ENCODE assay signal across 22 cellular contexts in the genomic region with DNA sequence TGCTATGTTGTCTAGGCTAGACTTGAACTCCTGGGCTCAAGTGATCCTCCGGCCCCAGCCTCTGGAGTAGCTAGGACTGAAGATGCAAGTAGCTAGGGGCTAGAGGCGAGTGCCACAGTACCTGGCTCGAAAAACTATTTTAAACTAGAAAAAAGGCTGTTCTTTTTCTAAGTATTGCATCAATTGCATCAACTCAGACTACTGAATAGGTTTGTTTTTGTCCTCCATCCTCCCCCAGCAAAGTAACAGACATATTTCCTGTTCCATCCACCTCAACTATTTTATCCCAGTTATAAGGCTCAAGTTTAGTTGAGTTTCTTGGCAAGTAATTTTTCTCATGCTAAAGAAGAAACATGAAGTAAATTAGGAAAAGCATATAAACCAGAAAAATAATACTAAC. TPM values are rescaled to one million over a fixed set of nuclear protein-coding genes. Genes with fewer than 3 reads are reported as not detected.
DNase-seq lines count a peak whose midpoint lies in the region; ATAC-seq and TF ChIP-seq lines count a peak whose summit lies in the region.
"Had no signal": no experiment of that assay in that cellular context is flagged by ENCODE, and none has a peak within 500 bp of the region (broad histone marks: within the 10 kb centered on the region; RNA-seq: fewer than 3 reads in every experiment).

No MANE protein-coding gene starts in this region.

- POLR2A ChIA-PET in SK-N-SH (lab: Yijun Ruan, JAX) = no interaction called here
- POLR2A ChIA-PET in activated CD8-positive, alpha-beta T cell treated with anti-CD3 and anti-CD28 coated beads, Interleukin-2, amount 10 ng/mL, durations not matched to agents 7 days and 5 days (lab: Charles Lee) = no interaction called here

- TF ChIP-seq RAD21 in SK-N-SH (IDR thresholded peaks at IDR 0.05; ENCODE audit: low read length) = no peak

- peaks cover 36% of the 10 kb centered on the region for H3K36me3 Mint-ChIP-seq in type B pancreatic cell
- H3K36me3 Mint-ChIP-seq in activated CD8-positive, alpha-beta T cell treated with anti-CD3 and anti-CD28 coated beads, Interleukin-2, amount 10 ng/mL, durations not matched to agents 7 days and 5 days (ENCODE audit: low read depth) = no peaks in the 10 kb centered on the region
- H3K36me3 Mint-ChIP-seq: activated naive CD8-positive, alpha-beta T cell treated with anti-CD3 and anti-CD28 coated beads for 36 hours had no signal

- 95% methylated on average over 3 of the region's 3 CpGs for WGBS in SK-N-SH (ENCODE audit: low lambda C conversion rate)
- WGBS in mammary epithelial cell (ENCODE audit: low coverage, missing lambda C conversion rate) = no CpG with 5 or more reads among the region's 3 CpGs

- BruUV-seq in mammary epithelial cell (replicated peaks; lab: Mats Ljungman, UMichigan) = no TSS peak

- H3K27me3 Mint-ChIP-seq in type B pancreatic cell = no peaks in the 10 kb centered on the region
- peaks cover 44% of the 10 kb centered on the region for H3K27me3 Mint-ChIP-seq in activated CD8-positive, alpha-beta T cell treated with anti-CD3 and anti-CD28 coated beads, Interleukin-2, amount 10 ng/mL, durations not matched to agents 7 days and 5 days (ENCODE audit: low read depth)

- H3K36me3 ChIP-seq in SK-N-SH (replicated peaks in 1 of 2; ENCODE audit: control insufficient read depth in 1 of 2, insufficient read depth in 2 of 2, low read length in 1 of 2) (peaks cover 39 to 56% of the 10 kb centered on the region in 2 experiments), mammary epithelial cell (ENCODE audit: insufficient read depth, low read length) (peaks cover 2% of the 10 kb centered on the region), left lung (no peaks in the 10 kb centered on the region)
- H3K36me3 ChIP-seq: cardiac muscle cell had no signal

- H3K27ac Mint-ChIP-seq in type B pancreatic cell = peak overlapping the region; percentile 82
- no peak overlapping the region for H3K27ac Mint-ChIP-seq in activated CD8-positive, alpha-beta T cell treated with anti-CD3 and anti-CD28 coated beads, Interleukin-2, amount 10 ng/mL, durations not matched to agents 7 days and 5 days
- H3K27ac Mint-ChIP-seq: activated CD4-positive, alpha-beta memory T cell treated with anti-CD3 and anti-CD28 coated beads, Interleukin-2, amount 10 ng/mL, durations not matched to agents 7 days and 5 days; activated naive CD8-positive, alpha-beta T cell treated with anti-CD3 and anti-CD28 coated beads for 36 hours; CD14-positive monocyte had no signal

- intact Hi-C loops in mammary epithelial cell (cut with micrococcal nuclease) (no loop called here), left lung (cut with DNase I) (no loop called here)

- no peak for TF ChIP-seq EP300 in SK-N-SH (IDR thresholded peaks at IDR 0.05; ENCODE audit: borderline replicate concordance in 1 of 2, low read depth in 1 of 2, low read length in 1 of 2)

- H3K9me3 ChIP-seq in SK-N-SH (no peaks in the 10 kb centered on the region), mammary epithelial cell (replicated peaks; ENCODE audit: insufficient read depth, low read length) (no peaks in the 10 kb centered on the region), left lung (no peaks in the 10 kb centered on the region)
- H3K9me3 ChIP-seq: tibial nerve had no signal

- peaks cover 97% of the 10 kb centered on the region for H3K79me2 ChIP-seq in SK-N-SH (ENCODE audit: insufficient read depth)
- peaks cover 88% of the 10 kb centered on the region for H3K79me2 ChIP-seq in mammary epithelial cell (ENCODE audit: insufficient read depth, low read length)

- H3K4me1 Mint-ChIP-seq in type B pancreatic cell (ENCODE audit: unreplicated experiment) = peaks cover 35% of the 10 kb centered on the region
- H3K4me1 Mint-ChIP-seq in activated CD8-positive, alpha-beta T cell treated with anti-CD3 and anti-CD28 coated beads, Interleukin-2, amount 10 ng/mL, durations not matched to agents 7 days and 5 days (ENCODE audit: low read depth) = peaks cover 12% of the 10 kb centered on the region

- H3K9ac ChIP-seq in SK-N-SH = peak overlapping the region; percentile 36; the same call in 1 of the 2 replicates
- no peak overlapping the region for H3K9ac ChIP-seq in mammary epithelial cell (ENCODE audit: insufficient read depth, low read length)
- H3K9ac ChIP-seq: parathyroid adenoma had no signal

- TF ChIP-seq CTCF in SK-N-SH (IDR thresholded peaks at IDR 0.05) (no peak), mammary epithelial cell (conservative IDR thresholded peaks at IDR 0.05 in 1 of 2, IDR thresholded peaks at IDR 0.05 in 1 of 2; ENCODE audit: extremely low read depth in 1 of 2, insufficient read depth in 1 of 2, low read depth in 1 of 2, low read length in 2 of 2) (no peak), left lung (IDR thresholded peaks at IDR 0.05) (no peak), type B pancreatic cell (conservative IDR thresholded peaks at IDR 0.05) (no peak)

- CTCF ChIA-PET in SK-N-SH (lab: Yijun Ruan, JAX) = interaction anchor here (0.7 kb wide), 1 partner anchor 229 kb away, joined by 3 read pairs; no protein-coding TSS in a partner anchor
- CTCF ChIA-PET in mammary epithelial cell (lab: Charles Lee; ENCODE audit: low non-redundant PET) = no interaction called here
- CTCF ChIA-PET in activated CD8-positive, alpha-beta T cell treated with anti-CD3 and anti-CD28 coated beads, Interleukin-2, amount 10 ng/mL, durations not matched to agents 7 days and 5 days (lab: Charles Lee) = no interaction called here

- ATAC-seq in SK-N-SH treated with all-trans-retinoic acid at 6 μM for 48 hours (no peak), left lung (no peak)
- ATAC-seq in activated CD8-positive, alpha-beta T cell treated with anti-CD3 and anti-CD28 coated beads, Interleukin-2, amount 10 ng/mL, durations not matched to agents 7 days and 5 days = no peak
- ATAC-seq: left colon had no signal

- H3K4me2 ChIP-seq in SK-N-SH (peak overlapping the region; percentile 93), mammary epithelial cell (ENCODE audit: insufficient read depth, low read depth, low read length) (peak overlapping the region; percentile 65)

- H3K4me1 ChIP-seq in SK-N-SH (ENCODE audit: control insufficient read depth in 1 of 2, insufficient read depth in 2 of 2, low read depth in 1 of 2, low read length in 1 of 2) (peaks cover 8 to 9% of the 10 kb centered on the region in 2 experiments; a peak in 3 of 4 replicates), mammary epithelial cell (ENCODE audit: insufficient read depth, low read length) (peaks cover 16% of the 10 kb centered on the region), left lung (peaks cover 22 to 70% of the 10 kb centered on the region in 2 donors)

- no peaks in the 10 kb centered on the region for H3K27me3 ChIP-seq in SK-N-SH (ENCODE audit: insufficient read depth)
- H3K27me3 ChIP-seq in mammary epithelial cell (ENCODE audit: insufficient read depth, low read length) = no peaks in the 10 kb centered on the region
- peaks cover 0 to 8% of the 10 kb centered on the region in 2 donors for H3K27me3 ChIP-seq in left lung
- H3K27me3 ChIP-seq: tibial nerve had no signal

- H3K4me3 Mint-ChIP-seq in type B pancreatic cell = peak overlapping the region; percentile 78
- H3K4me3 Mint-ChIP-seq in activated CD8-positive, alpha-beta T cell treated with anti-CD3 and anti-CD28 coated beads, Interleukin-2, amount 10 ng/mL, durations not matched to agents 7 days and 5 days = no peak overlapping the region
- H3K4me3 Mint-ChIP-seq: activated CD4-positive, alpha-beta memory T cell treated with anti-CD3 and anti-CD28 coated beads, Interleukin-2, amount 10 ng/mL, durations not matched to agents 7 days and 5 days; activated naive CD8-positive, alpha-beta T cell treated with anti-CD3 and anti-CD28 coated beads for 36 hours; CD14-positive monocyte had no signal

- H4K20me1 ChIP-seq in SK-N-SH (ENCODE audit: insufficient read depth) (peaks cover 67% of the 10 kb centered on the region), mammary epithelial cell (ENCODE audit: insufficient read depth, low read length) (no peaks in the 10 kb centered on the region)

- H3K4me3 ChIP-seq in SK-N-SH (ENCODE audit: low read depth in 2 of 2, low read length in 1 of 2) = peak overlapping the region; percentile 50 to 90; a peak in 3 of 4 replicates
- H3K4me3 ChIP-seq in mammary epithelial cell (replicated peaks in 1 of 3; ENCODE audit: insufficient read depth in 1 of 3, low read depth in 2 of 3, low read length in 3 of 3) = peak overlapping the region in 2 of 3 experiments; percentile 4 to 8
- H3K4me3 ChIP-seq in left lung = peak overlapping the region in 1 of 2 donors; percentile 7
- H3K4me3 ChIP-seq: cardiac muscle cell, tibial nerve had no signal

- no peaks in the 10 kb centered on the region for H3K9me2 ChIP-seq in SK-N-SH

- dilution Hi-C loops in mammary epithelial cell (cut with HindIII; ENCODE audit: low sequenced_read_pairs) = no loop called here

- no peak for DNase-seq in SK-N-SH
- no peak for DNase-seq in mammary epithelial cell
- no peak for DNase-seq in left lung
- no peak for DNase-seq in type B pancreatic cell (ENCODE audit: extremely low spot score, unreplicated experiment)
- DNase-seq in activated naive CD4-positive, alpha-beta T cell treated with anti-CD3 and anti-CD28 coated beads, Interleukin-2, amount 50 U/mL, for 16 hours = no peak
- DNase-seq in activated CD8-positive, alpha-beta T cell treated with anti-CD3 and anti-CD28 coated beads, Interleukin-2, amount 10 ng/mL, durations not matched to agents 7 days and 5 days = no peak
- no peak for DNase-seq in stimulated activated CD4-positive, alpha-beta T cell treated with anti-CD3 and anti-CD28 coated beads, Interleukin-1b, Interleukin-23, amount 100 ng/mL, for 48 hours
- DNase-seq: activated CD4-positive, alpha-beta memory T cell treated with anti-CD3 and anti-CD28 coated beads, Interleukin-2, amount 10 ng/mL, durations not matched to agents 7 days and 5 days; activated naive CD8-positive, alpha-beta T cell treated with anti-CD3 and anti-CD28 coated beads for 36 hours; activated T-cell treated with anti-CD3 and anti-CD28 coated beads, Interleukin-2, amount 50 U/mL, for 48 hours; DMS153; GOT3; Kasumi-1; left colon; NCI-H1105 treated with DMSO at 0.1 percent for 48 hours; NCI-H774 had no signal

- H3K27ac ChIP-seq in SK-N-SH (ENCODE audit: low read depth in 2 of 2, low read length in 1 of 2) = peak overlapping the region in 1 of 2 experiments; percentile 94; a peak in 2 of 4 replicates
- no peak overlapping the region for H3K27ac ChIP-seq in mammary epithelial cell (ENCODE audit: insufficient read depth, low read depth, low read length)
- peak overlapping the region; percentile 33 to 45 for H3K27ac ChIP-seq in left lung
- H3K27ac ChIP-seq: 22Rv1, cardiac muscle cell, parathyroid adenoma had no signal

- no peak overlapping the region for H2AFZ ChIP-seq in SK-N-SH (ENCODE audit: low read depth)
- no peak overlapping the region for H2AFZ ChIP-seq in mammary epithelial cell (ENCODE audit: low read depth, low read length)
- H2AFZ ChIP-seq: parathyroid adenoma had no signal

- in situ Hi-C loops in mammary epithelial cell (cut with MboI; ENCODE audit: low sequenced_read_pairs in 2 of 2) = loop anchor here in 1 of 2 donors (10.0 to 25.0 kb wide), 3 partner anchors 104 to 254 kb away; a partner anchor contains a TSS

- peaks cover 21% of the 10 kb centered on the region for H3K9me3 Mint-ChIP-seq in type B pancreatic cell
- H3K9me3 Mint-ChIP-seq in activated CD8-positive, alpha-beta T cell treated with anti-CD3 and anti-CD28 coated beads, Interleukin-2, amount 10 ng/mL, durations not matched to agents 7 days and 5 days (ENCODE audit: insufficient read depth) = no peaks in the 10 kb centered on the region
- H3K9me3 Mint-ChIP-seq: activated CD4-positive, alpha-beta memory T cell treated with anti-CD3 and anti-CD28 coated beads, Interleukin-2, amount 10 ng/mL, durations not matched to agents 7 days and 5 days; activated naive CD8-positive, alpha-beta T cell treated with anti-CD3 and anti-CD28 coated beads for 36 hours had no signal

- H3F3A ChIP-seq in SK-N-SH (replicated peaks; ENCODE audit: insufficient read depth) = peaks cover 31% of the 10 kb centered on the region

RNA-seq across cellular contexts. Expression of a gene that starts 4.1 kb away (rescaled TPM):
- polyA plus RNA-seq in SK-N-SH (2012; rRNA removed) = 22.0 and 22.1 TPM in 2 replicates
- 14.8 and 18.6 TPM in 2 replicates for polyA plus RNA-seq in SK-N-SH (2012; cell fraction: cytosol; rRNA removed)
- polyA plus RNA-seq in SK-N-SH (2012; cell fraction: nucleus; rRNA removed) = 16.6 and 24.4 TPM in 2 replicates
- 10 to 100 TPM; 30.8 to 38.2 TPM for total RNA-seq in mammary epithelial cell
- polyA plus RNA-seq in mammary epithelial cell = 16.6 TPM
- polyA minus RNA-seq in mammary epithelial cell = 79.5 TPM
- total RNA-seq in left lung = 10 to 100 TPM; 24.0 to 39.4 TPM
- total RNA-seq in type B pancreatic cell (ENCODE audit: low replicate concordance) = 18.8 and 21.6 TPM in 2 replicates
- total RNA-seq in activated CD8-positive, alpha-beta T cell treated with anti-CD3 and anti-CD28 coated beads, Interleukin-2, amount 10 ng/mL, durations not matched to agents 7 days and 5 days = under 1 TPM; 0.08 to 0.18 TPM

Comparison
In these comparisons a context has a peak if more than half of its experiments do, and no peak if none do; other contexts are left out.
1. RNA of a gene that starts 4.1 kb away (total RNA-seq): 24.0 to 39.4 TPM in left lung, 30.8 to 38.2 TPM in mammary epithelial cell and 18.8 to 21.6 TPM in type B pancreatic cell; 0.08 to 0.18 TPM in activated CD8-positive, alpha-beta T cell treated with anti-CD3 and anti-CD28 coated beads, Interleukin-2, amount 10 ng/mL, durations not matched to agents 7 days and 5 days; every median in the first group is over 10 times any median in the second.